In the genomic region with DNA sequence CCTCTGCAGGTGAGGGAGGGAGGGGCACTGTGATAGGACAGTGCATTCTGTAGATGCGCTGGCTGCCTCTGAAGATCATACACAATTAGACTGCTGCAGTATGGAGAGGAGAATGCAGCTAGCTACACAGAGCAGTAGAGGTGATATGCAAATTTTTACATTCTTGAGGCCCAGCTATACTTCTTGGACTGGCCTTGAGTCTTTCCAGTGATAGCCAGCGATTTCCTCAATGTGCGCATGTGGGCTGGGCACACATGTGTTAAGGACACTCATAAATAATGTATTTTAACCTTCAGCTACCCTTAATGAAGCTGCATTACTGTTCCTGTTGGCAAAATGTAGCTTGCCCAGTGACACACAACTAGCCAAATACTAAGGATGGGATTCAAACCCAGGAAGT, we compare ENCODE assay signal across 12 cellular contexts. TPM values are rescaled to one million over a fixed set of nuclear protein-coding genes. Genes with fewer than 3 reads are reported as not detected.
DNase-seq lines count a peak whose midpoint lies in the region; ATAC-seq, FAIRE-seq and TF ChIP-seq lines count a peak whose summit lies in the region.
"Had no signal": no experiment of that assay in that cellular context is flagged by ENCODE, and none has a peak within 500 bp of the region (broad histone marks: within the 10 kb centered on the region; RNA-seq: fewer than 3 reads in every experiment).

No MANE protein-coding gene starts in this region.

- ATAC-seq in activated CD4-positive, alpha-beta T cell treated with anti-CD3 and anti-CD28 coated beads for 36 hours = no peak
- 0 out of 3 replicates have a peak, but pooled peaks have one; percentile 14 for ATAC-seq in HepG2
- ATAC-seq in thoracic aorta (ENCODE audit: insufficient number of reproducible peaks, low FRiP score, low read depth) = no peak
- no peak for ATAC-seq in GM21526 (IDR thresholded peaks at IDR 0.05; ENCODE audit: low FRiP score, unreplicated experiment)
- ATAC-seq in GM21360 (IDR thresholded peaks at IDR 0.05; ENCODE audit: unreplicated experiment) = no peak

- TF ChIP-seq CTCF in astrocyte (IDR thresholded peaks at IDR 0.05; ENCODE audit: insufficient read depth, low read depth, low read length) = no peak
- no peak for TF ChIP-seq CTCF in HepG2 (CRISPR knock-in tag; IDR thresholded peaks at IDR 0.05)
- no peak for TF ChIP-seq CTCF in thoracic aorta (IDR thresholded peaks at IDR 0.05)

- H3K9ac ChIP-seq in astrocyte (ENCODE audit: low read length) (peak overlapping the region; percentile 77), HepG2 (ENCODE audit: insufficient read depth, low read depth, low read length) (no peak overlapping the region)

- intact Hi-C loops in activated CD4-positive, alpha-beta T cell treated with anti-CD3 and anti-CD28 coated beads for 36 hours (cut with DNase I, micrococcal nuclease) = loop anchor here (1.0 to 10.0 kb wide), 4 partner anchors 28 to 1260 kb away; partner anchors contain the start of gene SERINC3 (in 1 of the 2)
- intact Hi-C loops in HepG2 (cut with micrococcal nuclease; ENCODE audit: unreplicated experiment) = no loop called here

- CTCF ChIA-PET in activated CD4-positive, alpha-beta T cell treated with anti-CD3 and anti-CD28 coated beads for 36 hours (lab: Charles Lee) = interaction anchor here (0.6 to 0.9 kb wide), 2 partner anchors 20 to 140 kb away, joined by 3 read pairs; no protein-coding TSS in a partner anchor
- CTCF ChIA-PET in HepG2 (lab: Yijun Ruan, JAX; ENCODE audit: low intra/inter-chr PET ratio, low total read pairs) = no interaction called here

- no peak; a peak in 1 of 4 replicates for TF ChIP-seq POLR2A in HepG2 (IDR thresholded peaks at IDR 0.05; ENCODE audit: insufficient read depth in 1 of 2, low read depth in 2 of 2, low read length in 2 of 2)

- H3K27ac ChIP-seq in astrocyte (ENCODE audit: low read depth, low read length) = peak overlapping the region; percentile 98
- H3K27ac ChIP-seq in HepG2 (ENCODE audit: extremely low read length, insufficient read depth, low read length) = no peak overlapping the region
- peak overlapping the region; percentile 46 to 52 for H3K27ac ChIP-seq in thoracic aorta

- H3K36me3 ChIP-seq in astrocyte (ENCODE audit: insufficient read depth, low read length) (peaks cover 13% of the 10 kb centered on the region), HepG2 (replicated peaks in 1 of 2; ENCODE audit: control insufficient read depth in 1 of 2, insufficient read depth in 2 of 2, low read length in 2 of 2) (peaks cover 47 to 76% of the 10 kb centered on the region in 2 experiments), thoracic aorta (peaks cover 41% of the 10 kb centered on the region)

- TF ChIP-seq EP300 in HepG2 (IDR thresholded peaks at IDR 0.05; ENCODE audit: low read depth in 2 of 2, low read length in 2 of 2) = no peak
- TF ChIP-seq EP300 in HepG2 (CRISPR knock-in tag; IDR thresholded peaks at IDR 0.05; ENCODE audit: borderline replicate concordance) = no peak

- H3K27me3 ChIP-seq in astrocyte (ENCODE audit: insufficient read depth, low read length) (no peaks in the 10 kb centered on the region), HepG2 (ENCODE audit: control insufficient read depth in 1 of 2, insufficient read depth in 2 of 2, low read length in 2 of 2) (no peaks in the 10 kb centered on the region), thoracic aorta (replicated peaks; ENCODE audit: insufficient read depth) (no peaks in the 10 kb centered on the region)

- POLR2A ChIA-PET in activated CD4-positive, alpha-beta T cell treated with anti-CD3 and anti-CD28 coated beads for 36 hours (lab: Charles Lee) = no interaction called here
- POLR2A ChIA-PET in HepG2 (lab: Yijun Ruan, JAX) = interaction anchor here (1.2 to 1.4 kb wide), 3 partner anchors 10 to 27 kb away, joined by 3 to 6 read pairs (median 4); partner anchors contain the start of genes SERINC3 and TTPAL

- peaks cover 50% of the 10 kb centered on the region for H3K4me1 ChIP-seq in astrocyte (ENCODE audit: insufficient read depth, low read length)
- H3K4me1 ChIP-seq in HepG2 (ENCODE audit: insufficient read depth, low read length) = no peaks in the 10 kb centered on the region
- peaks cover 24 to 26% of the 10 kb centered on the region in 2 donors for H3K4me1 ChIP-seq in thoracic aorta (ENCODE audit: control insufficient read depth in 1 of 2, low read depth in 2 of 2)

- DNase-seq in activated CD4-positive, alpha-beta T cell treated with anti-CD3 and anti-CD28 coated beads for 36 hours = no peak
- no peak for DNase-seq in activated CD4-positive, alpha-beta T cell treated with anti-CD3 and anti-CD28 coated beads, Interleukin-2, amount 50 U/mL, for 4 hours
- no peak for DNase-seq in astrocyte (ENCODE audit: low read depth)
- no peak for DNase-seq in HepG2 (ENCODE audit: low spot score)
- DNase-seq in thoracic aorta (ENCODE audit: low spot score) = no peak
- no peak for DNase-seq in GM19240 (ENCODE audit: insufficient read length, low spot score)
- DNase-seq: 8988T, DMS 273 treated with DMSO at 0.1 percent for 48 hours, NCI-H1092, NCI-H82 had no signal

- FAIRE-seq in astrocyte (lab: Jason Lieb, UNC) (no peak), HepG2 (lab: Jason Lieb, UNC) (no peak)

- H3K27ac Mint-ChIP-seq in activated CD4-positive, alpha-beta T cell treated with anti-CD3 and anti-CD28 coated beads for 36 hours = peak overlapping the region; percentile 78
- H3K27ac Mint-ChIP-seq in astrocyte (ENCODE audit: unreplicated experiment) = peak overlapping the region; percentile 97

- no peaks in the 10 kb centered on the region for H4K20me1 ChIP-seq in astrocyte (ENCODE audit: insufficient read depth, low read length)
- no peaks in the 10 kb centered on the region for H4K20me1 ChIP-seq in HepG2 (ENCODE audit: insufficient read depth, low read length)

- H3K4me2 ChIP-seq in astrocyte (ENCODE audit: low read length) (peak overlapping the region; percentile 45), HepG2 (ENCODE audit: low read depth, low read length) (no peak overlapping the region)

- in situ Hi-C loops in HepG2 (cut with HindIII; ENCODE audit: extremely low pct_ligation_motif_present, low pct_unique_long_range_greater_than_20kb) = no loop called here

- H3K27me3 Mint-ChIP-seq in activated CD4-positive, alpha-beta T cell treated with anti-CD3 and anti-CD28 coated beads for 36 hours = no peaks in the 10 kb centered on the region
- H3K27me3 Mint-ChIP-seq in astrocyte (ENCODE audit: low read depth, unreplicated experiment) = no peaks in the 10 kb centered on the region

- TF ChIP-seq RAD21 in HepG2 (CRISPR knock-in tag; IDR thresholded peaks at IDR 0.05) = no peak

- H2AFZ ChIP-seq in astrocyte (ENCODE audit: low read depth, low read length) (no peak overlapping the region), HepG2 (ENCODE audit: low read length) (no peak overlapping the region)

- no peaks in the 10 kb centered on the region for H3K9me3 Mint-ChIP-seq in activated CD4-positive, alpha-beta T cell treated with anti-CD3 and anti-CD28 coated beads for 36 hours (ENCODE audit: low read depth)
- H3K9me3 Mint-ChIP-seq in astrocyte (ENCODE audit: unreplicated experiment) = no peaks in the 10 kb centered on the region

- 98% methylated on average over 3 of the region's 3 CpGs for WGBS in HepG2 (ENCODE audit: low lambda C conversion rate)

- H3K9me3 ChIP-seq in astrocyte (ENCODE audit: insufficient read depth, low read depth, low read length) (no peaks in the 10 kb centered on the region), HepG2 (ENCODE audit: low read length) (no peaks in the 10 kb centered on the region), thoracic aorta (no peaks in the 10 kb centered on the region)

- no peaks in the 10 kb centered on the region for H3K79me2 ChIP-seq in astrocyte (ENCODE audit: insufficient read depth, low read length)
- H3K79me2 ChIP-seq in HepG2 (ENCODE audit: insufficient read depth, low read length) = no peaks in the 10 kb centered on the region

- H3K4me1 Mint-ChIP-seq in activated CD4-positive, alpha-beta T cell treated with anti-CD3 and anti-CD28 coated beads for 36 hours = peaks cover 58% of the 10 kb centered on the region
- peaks cover 41% of the 10 kb centered on the region for H3K4me1 Mint-ChIP-seq in astrocyte (ENCODE audit: low read depth, unreplicated experiment)

- H3K36me3 Mint-ChIP-seq in activated CD4-positive, alpha-beta T cell treated with anti-CD3 and anti-CD28 coated beads for 36 hours (ENCODE audit: low read depth) = peaks cover 57% of the 10 kb centered on the region
- peaks cover 14% of the 10 kb centered on the region for H3K36me3 Mint-ChIP-seq in astrocyte (ENCODE audit: low read depth, unreplicated experiment)

- H3K4me3 Mint-ChIP-seq in activated CD4-positive, alpha-beta T cell treated with anti-CD3 and anti-CD28 coated beads for 36 hours = no peak overlapping the region
- H3K4me3 Mint-ChIP-seq in astrocyte (ENCODE audit: unreplicated experiment) = no peak overlapping the region

- BruUV-seq in HepG2 (replicated peaks; lab: Mats Ljungman, UMichigan) = no TSS peak

- H3K4me3 ChIP-seq in astrocyte (ENCODE audit: insufficient read depth, low read depth, low read length) = no peak overlapping the region
- H3K4me3 ChIP-seq in HepG2 (replicated peaks in 1 of 3; ENCODE audit: insufficient read depth in 1 of 3, low read depth in 2 of 3, low read length in 3 of 3) = no peak overlapping the region
- H3K4me3 ChIP-seq in thoracic aorta = no peak overlapping the region

RNA-seq across cellular contexts. Expression of gene TTPAL, which starts 19.0 kb away (rescaled TPM):
- total RNA-seq in activated CD4-positive, alpha-beta T cell treated with anti-CD3 and anti-CD28 coated beads for 36 hours = 10 to 100 TPM; 18.3 to 21.5 TPM
- total RNA-seq in astrocyte (23.3 and 25.2 TPM in 2 replicates), HepG2 (2016; rRNA removed; fragmentation: Illumina TruSeq; extraction: Trizol) (18.8 and 25.0 TPM in 2 replicates), thoracic aorta (10 to 100 TPM in 1 of 2 donors, 1 to 10 TPM in 1; 7.3 to 17.6 TPM)
- 5.5 and 6.4 TPM in 2 replicates for total RNA-seq in HepG2 (2016; cell fraction: cytosol; rRNA removed; fragmentation: Illumina TruSeq; extraction: Trizol; ENCODE audit: low read depth)
- 18.9 and 20.5 TPM in 2 replicates for total RNA-seq in HepG2 (2016; cell fraction: insoluble cytoplasmic fraction; rRNA removed; fragmentation: Illumina TruSeq; extraction: Trizol)
- 9.4 and 11.1 TPM in 2 replicates for total RNA-seq in HepG2 (2016; cell fraction: membrane; rRNA removed; fragmentation: Illumina TruSeq; extraction: Trizol)
- total RNA-seq in HepG2 (2016; cell fraction: nucleus; rRNA removed; fragmentation: Illumina TruSeq; extraction: Trizol) = 12.8 and 13.9 TPM in 2 replicates
- 4.3 and 6.5 TPM in 2 replicates for polyA plus RNA-seq in HepG2 (2011; rRNA removed)
- 2.9 and 4.0 TPM in 2 replicates for polyA plus RNA-seq in HepG2 (2011; cell fraction: cytosol; rRNA removed)
- 7.3 and 9.9 TPM in 2 replicates for polyA plus RNA-seq in HepG2 (2011; cell fraction: nucleus; rRNA removed)
- polyA plus RNA-seq in HepG2 (2012) = 6.4 and 9.2 TPM in 2 replicates
- 0.79 and 1.3 TPM in 2 replicates for polyA plus RNA-seq in HepG2 (2016; cell fraction: cytosol; fragmentation: Illumina TruSeq; extraction: Trizol; ENCODE audit: low read depth)
- polyA plus RNA-seq in HepG2 (2016; cell fraction: insoluble cytoplasmic fraction; fragmentation: Illumina TruSeq; extraction: Trizol; ENCODE audit: low read depth) = 16.0 and 18.5 TPM in 2 replicates
- 3.7 and 4.2 TPM in 2 replicates for polyA plus RNA-seq in HepG2 (2016; cell fraction: membrane; fragmentation: Illumina TruSeq; extraction: Trizol; ENCODE audit: low read depth)
- 19.0 and 22.5 TPM in 2 replicates for polyA plus RNA-seq in HepG2 (2016; cell fraction: nucleus; fragmentation: Illumina TruSeq; extraction: Trizol; ENCODE audit: insufficient read depth, low read depth)
- 13.1 and 21.0 TPM in 2 replicates for polyA minus RNA-seq in HepG2 (2011; rRNA and poly(A)+ RNA removed; ENCODE audit: low replicate concordance)
- 5.7 and 6.9 TPM in 2 replicates for polyA minus RNA-seq in HepG2 (2011; cell fraction: cytosol; rRNA and poly(A)+ RNA removed)
- polyA minus RNA-seq in HepG2 (2011; cell fraction: nucleus; rRNA and poly(A)+ RNA removed) = 6.1 and 6.7 TPM in 2 replicates

RNA-seq across cellular contexts. Expression of gene SERINC3, which starts 27.2 kb away (rescaled TPM):
- total RNA-seq in activated CD4-positive, alpha-beta T cell treated with anti-CD3 and anti-CD28 coated beads for 36 hours = 10 to 100 TPM; 51.9 to 58.5 TPM
- 94.3 and 107 TPM in 2 replicates for total RNA-seq in astrocyte
- 53.5 and 82.0 TPM in 2 replicates for total RNA-seq in HepG2 (2016; rRNA removed; fragmentation: Illumina TruSeq; extraction: Trizol)
- 18.2 and 23.6 TPM in 2 replicates for total RNA-seq in HepG2 (2016; cell fraction: cytosol; rRNA removed; fragmentation: Illumina TruSeq; extraction: Trizol; ENCODE audit: low read depth)
- 60.4 and 86.2 TPM in 2 replicates for total RNA-seq in HepG2 (2016; cell fraction: insoluble cytoplasmic fraction; rRNA removed; fragmentation: Illumina TruSeq; extraction: Trizol)
- 40.1 and 41.9 TPM in 2 replicates for total RNA-seq in HepG2 (2016; cell fraction: membrane; rRNA removed; fragmentation: Illumina TruSeq; extraction: Trizol)
- 61.2 and 69.4 TPM in 2 replicates for total RNA-seq in HepG2 (2016; cell fraction: nucleus; rRNA removed; fragmentation: Illumina TruSeq; extraction: Trizol)
- 208 and 226 TPM in 2 replicates for polyA plus RNA-seq in HepG2 (2011; rRNA removed)
- polyA plus RNA-seq in HepG2 (2011; cell fraction: cytosol; rRNA removed) = 233 and 277 TPM in 2 replicates
- polyA plus RNA-seq in HepG2 (2011; cell fraction: nucleus; rRNA removed) = 99.3 and 112 TPM in 2 replicates
- 113 and 127 TPM in 2 replicates for polyA plus RNA-seq in HepG2 (2012)
- polyA plus RNA-seq in HepG2 (2016; cell fraction: cytosol; fragmentation: Illumina TruSeq; extraction: Trizol; ENCODE audit: low read depth) = 14.1 and 17.6 TPM in 2 replicates
- 45.2 and 48.0 TPM in 2 replicates for polyA plus RNA-seq in HepG2 (2016; cell fraction: insoluble cytoplasmic fraction; fragmentation: Illumina TruSeq; extraction: Trizol; ENCODE audit: low read depth)
- polyA plus RNA-seq in HepG2 (2016; cell fraction: membrane; fragmentation: Illumina TruSeq; extraction: Trizol; ENCODE audit: low read depth) = 24.9 and 28.0 TPM in 2 replicates
- 80.9 and 84.6 TPM in 2 replicates for polyA plus RNA-seq in HepG2 (2016; cell fraction: nucleus; fragmentation: Illumina TruSeq; extraction: Trizol; ENCODE audit: insufficient read depth, low read depth)
- polyA minus RNA-seq in HepG2 (2011; rRNA and poly(A)+ RNA removed; ENCODE audit: low replicate concordance) = 441 and 695 TPM in 2 replicates
- 196 and 254 TPM in 2 replicates for polyA minus RNA-seq in HepG2 (2011; cell fraction: cytosol; rRNA and poly(A)+ RNA removed)
- polyA minus RNA-seq in HepG2 (2011; cell fraction: nucleus; rRNA and poly(A)+ RNA removed) = 98.0 and 139 TPM in 2 replicates
- 100 to 1,000 TPM in 1 of 2 donors, 10 to 100 TPM in 1; 98.9 to 109 TPM for total RNA-seq in thoracic aorta
